Comparison of ENCODE assay signal across 22 cellular contexts in genomic region chr10:24820616-24821015, GRCh38.
DNase-seq lines count a peak whose midpoint lies in the region; TF ChIP-seq lines count a peak whose summit lies in the region.
"Had no signal": no experiment of that assay in that cellular context is flagged by ENCODE, and none has a peak within 500 bp of the region (broad histone marks: within the 10 kb centered on the region; RNA-seq: fewer than 3 reads in every experiment).

No MANE protein-coding gene starts in this region.

- 62 to 64% methylated on average over 3 of the region's 3 CpGs for WGBS in thyroid gland, 2 donors

- H3K4me1 Mint-ChIP-seq in activated T-cell treated with anti-CD3 and anti-CD28 coated beads, Interleukin-2, amount 50 U/mL, for 24 hours (ENCODE audit: low read depth), result peaks cover 32% of the 10 kb centered on the region

- no peak overlapping the region for H3K4me3 Mint-ChIP-seq in activated T-cell treated with anti-CD3 and anti-CD28 coated beads, Interleukin-2, amount 50 U/mL, for 24 hours
- H3K4me3 Mint-ChIP-seq: activated CD8-positive, alpha-beta T cell treated with anti-CD3 and anti-CD28 coated beads, Interleukin-2, amount 10 ng/mL, durations not matched to agents 7 days and 5 days; CD4-positive, alpha-beta T cell had no signal

- DNase-seq in DMS79 treated with DMSO at 0.1 percent for 48 hours (lab: John Stamatoyannopoulos, UW), result peak; percentile 22
- DNase-seq in DMS79 (lab: John Stamatoyannopoulos, UW), result no peak
- DNase-seq in RPMI7951 (ENCODE audit: low read depth), result peak; percentile 74
- peak; percentile 98 for DNase-seq in epithelial cell of esophagus (ENCODE audit: low read depth)
- peak; percentile 8 to 15 for DNase-seq in thyroid gland
- DNase-seq in activated T-cell treated with anti-CD3 and anti-CD28 coated beads, Interleukin-2, amount 50 U/mL, for 24 hours, result no peak
- no peak for DNase-seq in NCI-H510A (lab: John Stamatoyannopoulos, UW)
- DNase-seq in NOMO-1 (lab: John Stamatoyannopoulos, UW; ENCODE audit: unreplicated experiment in 2 of 2), result no peak
- DNase-seq: 8988T; activated CD8-positive, alpha-beta T cell treated with anti-CD3 and anti-CD28 coated beads, Interleukin-2, amount 10 ng/mL, durations not matched to agents 7 days and 5 days; activated effector memory CD4-positive, alpha-beta T cell treated with anti-CD3 and anti-CD28 coated beads, Interleukin-2, amount 50 U/mL, for 16 hours; CD4-positive, alpha-beta T cell; dermis blood vessel endothelial cell; Karpas-422; left cardiac atrium; NCI-H187 treated with DMSO at 0.1 percent for 48 hours; NCI-H524 treated with DMSO at 0.1 percent for 48 hours; right cardiac atrium; SW 1271 had no signal

- no peaks in the 10 kb centered on the region for H3K27me3 ChIP-seq in thyroid gland
- H3K27me3 ChIP-seq: hepatocyte, suprapubic skin had no signal

- no peaks in the 10 kb centered on the region for H3K4me1 ChIP-seq in thyroid gland

- H3K9me3 Mint-ChIP-seq in activated T-cell treated with anti-CD3 and anti-CD28 coated beads, Interleukin-2, amount 50 U/mL, for 24 hours, result peaks cover 5% of the 10 kb centered on the region
- H3K9me3 Mint-ChIP-seq: CD4-positive, alpha-beta T cell had no signal

- no peak for TF ChIP-seq POLR2A in thyroid gland (IDR thresholded peaks at IDR 0.05)

- no peaks in the 10 kb centered on the region for H3K36me3 Mint-ChIP-seq in activated T-cell treated with anti-CD3 and anti-CD28 coated beads, Interleukin-2, amount 50 U/mL, for 24 hours (ENCODE audit: low read depth)

- intact Hi-C loops in thyroid gland (cut with DNase I), result no loop called here

- H3K9me3 ChIP-seq in thyroid gland, result no peaks in the 10 kb centered on the region
- H3K9me3 ChIP-seq: suprapubic skin had no signal

- no peak overlapping the region for H3K4me3 ChIP-seq in epithelial cell of esophagus (ENCODE audit: low read length)
- no peak overlapping the region for H3K4me3 ChIP-seq in thyroid gland (replicated peaks in 1 of 3)
- H3K4me3 ChIP-seq: hepatocyte, suprapubic skin had no signal

- H3K27me3 Mint-ChIP-seq in activated T-cell treated with anti-CD3 and anti-CD28 coated beads, Interleukin-2, amount 50 U/mL, for 24 hours, result no peaks in the 10 kb centered on the region
- H3K27me3 Mint-ChIP-seq: CD4-positive, alpha-beta T cell had no signal

- H3K36me3 ChIP-seq in thyroid gland, result no peaks in the 10 kb centered on the region
- H3K36me3 ChIP-seq: suprapubic skin had no signal

- TF ChIP-seq CTCF in epithelial cell of esophagus (IDR thresholded peaks at IDR 0.05; ENCODE audit: insufficient read depth, low read depth, low read length, missing control alignments), result no peak
- TF ChIP-seq CTCF in thyroid gland (IDR thresholded peaks at IDR 0.05), result no peak

- no peak overlapping the region for H3K27ac ChIP-seq in thyroid gland
- H3K27ac ChIP-seq: hepatocyte, suprapubic skin, VCaP had no signal

- no peak overlapping the region for H3K27ac Mint-ChIP-seq in activated T-cell treated with anti-CD3 and anti-CD28 coated beads, Interleukin-2, amount 50 U/mL, for 24 hours
- H3K27ac Mint-ChIP-seq: activated CD8-positive, alpha-beta T cell treated with anti-CD3 and anti-CD28 coated beads, Interleukin-2, amount 10 ng/mL, durations not matched to agents 7 days and 5 days; CD4-positive, alpha-beta T cell had no signal

Comparison
In these comparisons a context has a peak if more than half of its experiments do, and no peak if none do; other contexts are left out.
1. DNase-seq: peak in DMS79 treated with DMSO at 0.1 percent for 48 hours (single experiment), RPMI7951 (single experiment), epithelial cell of esophagus (single experiment) and thyroid gland (2 of 2); none in DMS79 (single experiment), activated T-cell treated with anti-CD3 and anti-CD28 coated beads, Interleukin-2, amount 50 U/mL, for 24 hours (single experiment), NCI-H510A (single experiment) and NOMO-1 (0 of 2).